Comparison of ENCODE assay signal across 8 cellular contexts in the genomic region with DNA sequence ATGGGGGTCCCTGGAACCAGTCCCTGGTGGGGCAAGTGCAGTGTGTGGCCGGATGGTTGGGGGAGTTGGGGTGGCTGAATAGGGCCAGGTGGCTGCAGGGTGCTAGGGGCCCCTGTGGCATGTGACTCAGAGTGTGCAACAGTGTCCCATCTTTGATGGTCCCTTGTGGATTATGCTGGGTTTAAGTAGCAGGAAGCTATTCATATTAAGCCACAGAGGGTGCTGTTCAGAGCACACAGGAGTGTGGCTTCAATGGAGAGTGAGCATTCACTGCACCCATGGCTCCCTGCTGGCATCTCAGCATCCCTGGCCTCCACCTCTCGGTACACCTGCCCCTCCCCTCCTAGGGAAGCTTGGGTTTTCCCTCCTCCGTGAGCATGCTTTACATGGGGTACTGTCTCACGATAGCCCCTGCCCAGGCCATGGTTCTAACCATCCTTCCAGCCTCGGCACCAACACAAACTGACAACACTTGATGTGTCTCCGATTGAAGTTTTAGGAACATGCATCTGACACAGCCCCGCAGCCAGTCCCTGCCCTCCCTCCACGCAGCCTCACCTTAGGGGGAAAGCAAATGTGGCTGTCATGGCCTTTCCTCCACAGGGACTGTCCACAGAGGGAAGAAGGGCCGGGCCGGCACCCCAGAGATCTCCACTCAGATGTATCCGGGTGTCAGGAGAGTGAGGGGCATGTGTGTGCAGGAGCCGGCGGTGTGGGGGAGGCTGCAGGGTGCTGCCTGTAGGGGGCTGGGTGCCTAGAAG. TPM values are rescaled to one million over a fixed set of nuclear protein-coding genes. Genes with fewer than 3 reads are reported as not detected.
DNase-seq lines count a peak whose midpoint lies in the region; ATAC-seq, FAIRE-seq and TF ChIP-seq lines count a peak whose summit lies in the region.

No MANE protein-coding gene starts in this region.

- FAIRE-seq in RCC 7860 (lab: Jason Lieb, UNC): no peak

- TF ChIP-seq CTCF in CD14-positive monocyte (IDR thresholded peaks at IDR 0.05) (no peak), esophagus squamous epithelium (IDR thresholded peaks at IDR 0.05) (no peak)

- H3K4me3 ChIP-seq in esophagus squamous epithelium (no peak overlapping the region), aorta (ENCODE audit: low read length in 2 of 2) (no peak overlapping the region)

- intact Hi-C loops in CD14-positive monocyte (cut with micrococcal nuclease): loop anchor here (2.0 to 5.0 kb wide), 2 partner anchors 22 to 35 kb away; no protein-coding TSS in a partner anchor
- intact Hi-C loops in esophagus squamous epithelium (cut with DNase I): no loop called here
- intact Hi-C loops in aorta (cut with DNase I): no loop called here

- H3K36me3 Mint-ChIP-seq in CD14-positive monocyte: peaks cover 55 to 60% of the 10 kb centered on the region in 2 donors

- H3K4me1 Mint-ChIP-seq in CD14-positive monocyte: peaks cover 55% of the 10 kb centered on the region

- peak overlapping the region in 6 of 7 donors; percentile 82 to 99 (median 98) for H3K27ac Mint-ChIP-seq in CD14-positive monocyte

- peaks cover 7 to 26% (median 19%) of the 10 kb centered on the region in 3 donors for H3K27me3 Mint-ChIP-seq in CD14-positive monocyte (ENCODE audit: low read depth in 3 of 3)

- H3K4me1 ChIP-seq in esophagus squamous epithelium (peaks cover 19 to 38% (median 26%) of the 10 kb centered on the region in 3 donors), aorta (ENCODE audit: control insufficient read depth in 1 of 2, insufficient read depth in 2 of 2, low read length in 2 of 2) (no peaks in the 10 kb centered on the region)

- peak; percentile 74 for ATAC-seq in GM18868 (IDR thresholded peaks at IDR 0.05; ENCODE audit: unreplicated experiment)
- peak; percentile 15 for ATAC-seq in HG03025 (IDR thresholded peaks at IDR 0.05; ENCODE audit: low FRiP score, unreplicated experiment)
- peak; percentile 1 for ATAC-seq in aorta (ENCODE audit: low FRiP score)
- ATAC-seq in esophagus mucosa: no peak

- 46 to 51% methylated on average over 9 of the region's 13 CpGs for WGBS in esophagus squamous epithelium, 2 donors
- 58 to 61% methylated on average over 13 of the region's 13 CpGs for WGBS in aorta, 2 donors

- no peaks in the 10 kb centered on the region for H3K9me3 ChIP-seq in esophagus squamous epithelium
- H3K9me3 ChIP-seq in aorta (ENCODE audit: control insufficient read depth, low read length): no peaks in the 10 kb centered on the region

- no peak for TF ChIP-seq POLR2A in esophagus squamous epithelium (IDR thresholded peaks at IDR 0.05)

- H3K27me3 ChIP-seq in esophagus squamous epithelium (no peaks in the 10 kb centered on the region), aorta (ENCODE audit: control insufficient read depth in 1 of 2, insufficient read depth in 2 of 2, low read length in 1 of 2) (no peaks in the 10 kb centered on the region)

- peak overlapping the region; percentile 6 to 60 for H3K4me3 Mint-ChIP-seq in CD14-positive monocyte

- no peak for DNase-seq in CD14-positive monocyte (ENCODE audit: low spot score)
- peak; percentile 20 for DNase-seq in RCC 7860 (ENCODE audit: low spot score)
- DNase-seq in esophagus squamous epithelium (lab: John Stamatoyannopoulos, UW): no peak
- peak in 1 of 2 donors; percentile 75 for DNase-seq in aorta
- DNase-seq in LoVo (ENCODE audit: low spot score): no peak

- H3K36me3 ChIP-seq in esophagus squamous epithelium (peaks cover 8 to 41% (median 14%) of the 10 kb centered on the region in 3 donors), aorta (ENCODE audit: control insufficient read depth in 1 of 2, insufficient read depth in 2 of 2, low read length in 1 of 2) (peaks cover 0 to 4% of the 10 kb centered on the region in 2 donors)

- peak overlapping the region in 3 of 4 donors; percentile 31 to 58 (median 52) for H3K27ac ChIP-seq in esophagus squamous epithelium
- no peak overlapping the region for H3K27ac ChIP-seq in aorta (ENCODE audit: low read depth in 1 of 2, low read length in 2 of 2)

- peaks cover 0 to 9% (median 5%) of the 10 kb centered on the region in 7 donors for H3K9me3 Mint-ChIP-seq in CD14-positive monocyte

RNA-seq across cellular contexts. Expression of a gene that starts 30.4 kb away (rescaled TPM):
- polyA plus RNA-seq in CD14-positive monocyte (10 to 100 TPM; 36.6 to 52.3 TPM), aorta (10 to 100 TPM in 1 of 2 donors, 1 to 10 TPM in 1; 9.0 to 11.1 TPM)
- total RNA-seq in esophagus squamous epithelium (100 to 1,000 TPM in 1 of 4 donors, 10 to 100 TPM in 3; 40.2 to 141 (median 56.6) TPM), aorta (10 to 100 TPM; 16.8 to 21.2 TPM), esophagus mucosa (77.8 TPM)

Comparison
In these comparisons a context has a peak if more than half of its experiments do, and no peak if none do; other contexts are left out.
1. H3K27ac ChIP-seq: peak in esophagus squamous epithelium (3 of 4); none in aorta (0 of 2).
2. intact Hi-C loops: an anchor here in CD14-positive monocyte (2.0 to 5.0 kb wide); none called in esophagus squamous epithelium and aorta.